33 cellular contexts compared by ENCODE assay signal in the genomic region with DNA sequence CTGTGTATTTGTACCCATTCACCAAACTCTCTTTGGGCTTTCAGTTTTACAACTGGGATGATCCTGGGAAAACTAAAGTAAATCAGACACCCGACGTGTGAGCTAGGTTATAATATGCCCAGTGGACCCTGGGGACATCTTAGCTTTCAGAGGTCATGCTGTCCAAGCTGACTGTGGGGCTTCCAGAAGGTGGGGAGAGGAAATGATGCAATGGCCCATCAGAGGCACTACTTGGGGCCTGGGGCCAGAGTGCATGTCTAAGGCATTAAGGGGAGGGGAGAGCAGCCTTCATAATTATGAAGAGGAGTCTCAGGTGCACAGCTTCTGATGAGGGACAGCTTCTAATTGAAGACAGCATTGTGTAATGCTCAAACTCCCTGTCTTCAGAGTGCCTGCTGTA. TPM values are rescaled to one million over a fixed set of nuclear protein-coding genes. Genes with fewer than 3 reads are reported as not detected.
DNase-seq lines count a peak whose midpoint lies in the region; ATAC-seq, FAIRE-seq and TF ChIP-seq lines count a peak whose summit lies in the region.
"Had no signal": no experiment of that assay in that cellular context is flagged by ENCODE, and none has a peak within 500 bp of the region (broad histone marks: within the 10 kb centered on the region; RNA-seq: fewer than 3 reads in every experiment).

No MANE protein-coding gene starts in this region.

- H3K27ac Mint-ChIP-seq in stimulated activated naive CD8-positive, alpha-beta T cell treated with anti-CD3 and anti-CD28 coated beads, Interleukin-15, amount 100 ng/mL, for 72 hours: peak overlapping the region; percentile 11 to 94
- peak overlapping the region; percentile 49 to 77 for H3K27ac Mint-ChIP-seq in T-cell
- H3K27ac Mint-ChIP-seq in stimulated activated naive B cell treated with anti-CD40 and anti-IgM and Interleukin-4, amounts not matched to agents 10 μg/mL and 1 μg/mL and 100 μg/mL, for 72 hours: peak overlapping the region; percentile 20
- H3K27ac Mint-ChIP-seq: dendritic cell treated with granulocyte-macrophage colony-stimulating factor and Interleukin-4, amounts not matched to agents 40 ng/mL and 50 ng/mL, for 4 days; endodermal cell had no signal

- POLR2A ChIA-PET in T-cell (lab: Charles Lee): no interaction called here

- no peak overlapping the region for H2AFZ ChIP-seq in hepatocyte

- no peaks in the 10 kb centered on the region for H3K27me3 ChIP-seq in hepatocyte
- H3K27me3 ChIP-seq: BE2C had no signal

- ATAC-seq in stimulated activated naive CD8-positive, alpha-beta T cell treated with anti-CD3 and anti-CD28 coated beads, Interleukin-15, amount 100 ng/mL, for 72 hours: no peak
- ATAC-seq in stimulated activated naive CD8-positive, alpha-beta T cell treated with anti-CD3 and anti-CD28 coated beads, Interleukin-15, Interleukin-2, amounts not matched to agents 100 U/mL and 50 U/mL, for 24 hours: no peak
- no peak for ATAC-seq in T-cell (replicated peaks in 1 of 4)
- ATAC-seq in stimulated activated naive B cell treated with anti-CD40 and anti-IgM and Interleukin-4, amounts not matched to agents 10 μg/mL and 1 μg/mL and 100 μg/mL, for 72 hours (replicated peaks): no peak
- ATAC-seq: left ventricle myocardium superior had no signal

- peaks cover 57% of the 10 kb centered on the region for H3K36me3 Mint-ChIP-seq in T-cell
- peaks cover 12 to 37% of the 10 kb centered on the region in 2 donors for H3K36me3 Mint-ChIP-seq in stimulated activated naive B cell treated with anti-CD40 and anti-IgM and Interleukin-4, amounts not matched to agents 10 μg/mL and 1 μg/mL and 100 μg/mL, for 72 hours
- H3K36me3 Mint-ChIP-seq: type B pancreatic cell had no signal

- H3K4me3 Mint-ChIP-seq in stimulated activated naive CD8-positive, alpha-beta T cell treated with anti-CD3 and anti-CD28 coated beads, Interleukin-15, amount 100 ng/mL, for 72 hours: no peak overlapping the region
- H3K4me3 Mint-ChIP-seq in T-cell: no peak overlapping the region
- H3K4me3 Mint-ChIP-seq in stimulated activated naive B cell treated with anti-CD40 and anti-IgM and Interleukin-4, amounts not matched to agents 10 μg/mL and 1 μg/mL and 100 μg/mL, for 72 hours: no peak overlapping the region
- H3K4me3 Mint-ChIP-seq: central memory CD8-positive, alpha-beta T cell; dendritic cell treated with granulocyte-macrophage colony-stimulating factor and Interleukin-4, amounts not matched to agents 40 ng/mL and 50 ng/mL, for 4 days; endodermal cell; type B pancreatic cell had no signal

- WGBS in hepatocyte (ENCODE audit: low lambda C conversion rate, missing lambda C conversion rate): 68% methylated on average over 2 of the region's 2 CpGs

- no peaks in the 10 kb centered on the region for H3K9me2 ChIP-seq in hepatocyte (replicated peaks; ENCODE audit: insufficient read depth)

- no peaks in the 10 kb centered on the region for H4K20me1 ChIP-seq in hepatocyte (ENCODE audit: insufficient read depth, poor library complexity, severe bottlenecking)

- H3K79me2 ChIP-seq in hepatocyte: no peaks in the 10 kb centered on the region

- H3K27ac ChIP-seq in hepatocyte: peak overlapping the region; percentile 35

- H3K27me3 Mint-ChIP-seq in stimulated activated naive CD8-positive, alpha-beta T cell treated with anti-CD3 and anti-CD28 coated beads, Interleukin-15, amount 100 ng/mL, for 72 hours: no peaks in the 10 kb centered on the region
- H3K27me3 Mint-ChIP-seq in T-cell: no peaks in the 10 kb centered on the region
- no peaks in the 10 kb centered on the region for H3K27me3 Mint-ChIP-seq in stimulated activated naive B cell treated with anti-CD40 and anti-IgM and Interleukin-4, amounts not matched to agents 10 μg/mL and 1 μg/mL and 100 μg/mL, for 72 hours
- H3K27me3 Mint-ChIP-seq: central memory CD8-positive, alpha-beta T cell had no signal

- no peak for TF ChIP-seq POLR2A in H54 (IDR thresholded peaks at IDR 0.05; ENCODE audit: low read depth, low read length)

- CTCF ChIA-PET in T-cell (lab: Charles Lee): no interaction called here

- no peak for FAIRE-seq in H54 (lab: Jason Lieb, UNC)
- FAIRE-seq: GM12892, HTR-8/SVneo, keratinocyte had no signal

- H3K9me3 Mint-ChIP-seq in stimulated activated naive CD8-positive, alpha-beta T cell treated with anti-CD3 and anti-CD28 coated beads, Interleukin-15, amount 100 ng/mL, for 72 hours: no peaks in the 10 kb centered on the region
- H3K9me3 Mint-ChIP-seq in T-cell: no peaks in the 10 kb centered on the region
- no peaks in the 10 kb centered on the region for H3K9me3 Mint-ChIP-seq in stimulated activated naive B cell treated with anti-CD40 and anti-IgM and Interleukin-4, amounts not matched to agents 10 μg/mL and 1 μg/mL and 100 μg/mL, for 72 hours
- H3K9me3 Mint-ChIP-seq: central memory CD8-positive, alpha-beta T cell; dendritic cell treated with granulocyte-macrophage colony-stimulating factor and Interleukin-4, amounts not matched to agents 40 ng/mL and 50 ng/mL, for 4 days; endodermal cell; type B pancreatic cell had no signal

- no peaks in the 10 kb centered on the region for H3K36me3 ChIP-seq in hepatocyte (replicated peaks; ENCODE audit: insufficient read depth, low read depth)
- H3K36me3 ChIP-seq: BE2C had no signal

- TF ChIP-seq CTCF in hepatocyte (IDR thresholded peaks at IDR 0.05; ENCODE audit: poor library complexity): no peak

- H3K4me3 ChIP-seq in hepatocyte: no peak overlapping the region

- H3K4me1 ChIP-seq in hepatocyte (ENCODE audit: insufficient read depth): no peaks in the 10 kb centered on the region
- H3K4me1 ChIP-seq: BE2C had no signal

- H3K4me2 ChIP-seq in hepatocyte: no peak overlapping the region

- peaks cover 21% of the 10 kb centered on the region for H3K4me1 Mint-ChIP-seq in stimulated activated naive CD8-positive, alpha-beta T cell treated with anti-CD3 and anti-CD28 coated beads, Interleukin-15, amount 100 ng/mL, for 72 hours
- H3K4me1 Mint-ChIP-seq in T-cell: peaks cover 7 to 16% (median 11%) of the 10 kb centered on the region in 3 donors
- H3K4me1 Mint-ChIP-seq in stimulated activated naive B cell treated with anti-CD40 and anti-IgM and Interleukin-4, amounts not matched to agents 10 μg/mL and 1 μg/mL and 100 μg/mL, for 72 hours: peaks cover 10 to 21% of the 10 kb centered on the region in 2 donors

- DNase-seq in stimulated activated naive CD8-positive, alpha-beta T cell treated with anti-CD3 and anti-CD28 coated beads, Interleukin-15, amount 100 ng/mL, for 72 hours: no peak
- DNase-seq in stimulated activated naive CD8-positive, alpha-beta T cell treated with anti-CD3 and anti-CD28 coated beads, Interleukin-15, Interleukin-2, amounts not matched to agents 100 U/mL and 50 U/mL, for 24 hours: no peak
- DNase-seq in T-cell: no peak
- no peak for DNase-seq in hepatocyte (ENCODE audit: low spot score)
- no peak for DNase-seq in stimulated activated naive B cell treated with anti-CD40 and anti-IgM and Interleukin-4, amounts not matched to agents 10 μg/mL and 1 μg/mL and 100 μg/mL, for 72 hours
- no peak for DNase-seq in H54 (ENCODE audit: insufficient read length, low spot score)
- no peak for DNase-seq in NCI-H1694 (lab: John Stamatoyannopoulos, UW)
- no peak for DNase-seq in NCI-H748 (lab: John Stamatoyannopoulos, UW; ENCODE audit: unreplicated experiment)
- DNase-seq: ACHN; activated CD4-positive, alpha-beta T cell treated with anti-CD3 and anti-CD28 coated beads, Interleukin-2, amount 50 U/mL, for 48 hours; activated gamma-delta T cell; activated T-cell treated with anti-CD3 and anti-CD28 coated beads for 4 hours; BE2C; DMS153; endodermal cell; KBM-7; left ventricle myocardium superior; NCI-H1417; NCI-H2029 treated with DMSO at 0.1 percent for 48 hours; NCI-H345; NCI-H748 treated with DMSO at 0.1 percent for 48 hours; occipital lobe; SIG-M5; stimulated activated CD4-positive, alpha-beta T cell treated with anti-CD3 and anti-CD28 coated beads, Interleukin-4, amount 100 ng/mL, for 24 hours; substantia nigra had no signal

- no peaks in the 10 kb centered on the region for H3K9me3 ChIP-seq in hepatocyte (ENCODE audit: low read depth)
- H3K9me3 ChIP-seq: BE2C had no signal

RNA-seq across cellular contexts. Expression of gene ALOX5AP, which starts 30.9 kb away (rescaled TPM):
- total RNA-seq in T-cell (10 to 100 TPM; 24.2 to 64.9 (median 50.8) TPM), hepatocyte (3.3 and 7.5 TPM in 2 replicates)
- 10.1 and 17.2 TPM in 2 replicates for polyA plus RNA-seq in hepatocyte
- total RNA-seq: endodermal cell, myocyte, pulmonary artery endothelial cell had no signal
